Comparison of ENCODE assay signal across 1 cellular context in genomic region chr11:1978865-1979473, GRCh38.
TF ChIP-seq lines count a peak whose summit lies in the region.

No MANE protein-coding gene starts in this region.

TF ChIP-seq in IMR-90, 13 proteins besides CTCF, POLR2A, EP300 and RAD21:
- TF ChIP-seq CEBPB (IDR thresholded peaks at IDR 0.05; ENCODE audit: low read depth, low read length) (0 out of 2 replicates have a peak, but pooled peaks have one; percentile 19), RCOR1 (IDR thresholded peaks at IDR 0.05; ENCODE audit: insufficient replicate concordance, low read length) (no peak)
